Comparison of ENCODE assay signal across 1 cellular context in genomic region chr19:6239871-6240676, GRCh38.
TF ChIP-seq lines count a peak whose summit lies in the region.

No MANE protein-coding gene starts in this region.

TF ChIP-seq in K562, 482 proteins besides CTCF, POLR2A, EP300 and RAD21 (continued from another document):
- TF ChIP-seq TAF15 (IDR thresholded peaks at IDR 0.05; ENCODE audit: low read depth, low read length) = no peak
- TF ChIP-seq SETDB1 (IDR thresholded peaks at IDR 0.05; ENCODE audit: low read length) = no peak
- TF ChIP-seq ZFP36 (IDR thresholded peaks at IDR 0.05; ENCODE audit: low read depth, low read length, partially characterized antibody) = peak; percentile 80
- TF ChIP-seq RCOR1 (IDR thresholded peaks at IDR 0.05; ENCODE audit: borderline replicate concordance in 1 of 2, low read depth in 2 of 2, low read length in 2 of 2) = 0 out of 4 replicates have a peak, but pooled peaks of 1 of the 2 experiments have one; percentile 24
- TF ChIP-seq ZNF133 (CRISPR knock-in tag; IDR thresholded peaks at IDR 0.05) = no peak
- no peak for TF ChIP-seq UBTF (IDR thresholded peaks at IDR 0.05; ENCODE audit: borderline replicate concordance in 1 of 2, low read depth in 2 of 2, low read length in 2 of 2)
- TF ChIP-seq STAT5A (IDR thresholded peaks at IDR 0.05; ENCODE audit: borderline replicate concordance, low read length) = no peak
- no peak for TF ChIP-seq PTRF (tag; IDR thresholded peaks at IDR 0.05)
- peak in 1 of 2 experiments; percentile 24; a peak in 2 of 4 replicates for TF ChIP-seq MNT (conservative IDR thresholded peaks at IDR 0.05)
- TF ChIP-seq RBBP5 (IDR thresholded peaks at IDR 0.05; ENCODE audit: borderline replicate concordance, insufficient read depth, low read length, poor library complexity, severe bottlenecking) = no peak
- no peak for TF ChIP-seq BCLAF1 (IDR thresholded peaks at IDR 0.05; ENCODE audit: borderline replicate concordance in 1 of 2, control insufficient read depth in 1 of 2, low read depth in 2 of 2, low read length in 1 of 2)
- no peak for TF ChIP-seq ZNF586 (CRISPR knock-in tag; conservative IDR thresholded peaks at IDR 0.05)
- no peak for TF ChIP-seq ZBTB33 (CRISPR knock-in tag; IDR thresholded peaks at IDR 0.05)
- no peak for TF ChIP-seq POLR2G (IDR thresholded peaks at IDR 0.05; ENCODE audit: low read depth, low read length)
- 0 out of 2 replicates have a peak, but pooled peaks have one; percentile 12 for TF ChIP-seq MAX (CRISPR knock-in tag; IDR thresholded peaks at IDR 0.05)
- no peak for TF ChIP-seq TBL1XR1 (IDR thresholded peaks at IDR 0.05; ENCODE audit: low read length in 2 of 2)
- peak; percentile 12; the same call in 1 of the 2 replicates for TF ChIP-seq SMARCA5 (IDR thresholded peaks at IDR 0.05)
